In the genomic region with DNA sequence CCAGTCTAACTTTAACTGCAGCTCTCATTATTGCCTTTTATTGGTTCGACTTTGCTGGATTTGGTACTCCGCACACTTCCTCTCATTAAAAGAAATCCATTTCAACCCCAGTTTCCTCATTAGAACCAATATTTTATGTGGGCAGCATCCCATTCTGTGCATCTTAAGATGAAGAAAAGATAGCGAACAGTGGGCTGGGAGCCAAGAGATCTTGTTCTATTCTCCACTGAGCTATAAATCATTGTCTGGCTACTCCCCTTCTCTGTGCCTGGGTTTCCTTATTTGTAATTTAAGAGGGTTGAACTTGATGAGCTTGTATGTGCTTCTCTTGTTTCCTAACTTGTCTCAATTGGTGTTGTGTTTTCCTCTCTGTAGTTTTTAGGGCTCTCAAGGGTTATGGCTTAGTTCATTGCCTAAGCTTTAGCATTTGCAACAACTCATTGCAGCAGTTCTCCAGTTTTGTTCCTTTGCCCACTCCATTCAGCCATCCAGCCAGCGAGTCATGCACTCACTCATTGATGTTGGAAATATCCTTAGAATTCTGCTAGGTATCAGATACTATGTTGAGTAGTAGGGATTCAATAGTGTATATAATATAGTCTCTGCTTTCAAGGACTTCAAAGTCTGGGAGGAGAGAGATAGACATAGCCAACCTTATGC, we compare ENCODE assay signal across 26 cellular contexts.
DNase-seq lines count a peak whose midpoint lies in the region; ATAC-seq and TF ChIP-seq lines count a peak whose summit lies in the region.
"Had no signal": no experiment of that assay in that cellular context is flagged by ENCODE, and none has a peak within 500 bp of the region (broad histone marks: within the 10 kb centered on the region; RNA-seq: fewer than 3 reads in every experiment).

No MANE protein-coding gene starts in this region.

- H3K36me3 Mint-ChIP-seq in nephron progenitor cell (ENCODE audit: low read depth) = no peaks in the 10 kb centered on the region
- H3K36me3 Mint-ChIP-seq: activated CD8-positive, alpha-beta memory T cell treated with anti-CD3 and anti-CD28 coated beads, Interleukin-2, amount 10 ng/mL, durations not matched to agents 7 days and 5 days; CD8-positive, alpha-beta memory T cell had no signal

- DNase-seq in EH (ENCODE audit: low read depth) (peak; percentile 38), M059J (ENCODE audit: low read depth) (peak; percentile 18), nephron progenitor cell (no peak), AG08396 (ENCODE audit: low spot score) (no peak)
- DNase-seq in stimulated activated CD4-positive, alpha-beta T cell treated with anti-CD3 and anti-CD28 coated beads, Interleukin-4, amount 100 ng/mL, for 1 hour = no peak
- DNase-seq: ACHN; activated CD4-positive, alpha-beta T cell treated with anti-CD3 and anti-CD28 coated beads, Interleukin-2, amount 50 U/mL, for 4 hours; activated CD8-positive, alpha-beta memory T cell treated with anti-CD3 and anti-CD28 coated beads, Interleukin-2, amount 10 ng/mL, durations not matched to agents 7 days and 5 days; activated gamma-delta T cell treated with Interleukin-2 at 50 U/mL for 16 hours; activated T-cell treated with anti-CD3 and anti-CD28 coated beads, Interleukin-2, amount 50 U/mL, for 48 hours; CD8-positive, alpha-beta memory T cell; DMS 273 treated with DMSO at 0.1 percent for 48 hours; HFFc6; MG63; NCI-H146; OCI-M1; ovary; small intestine had no signal

- H3K27me3 Mint-ChIP-seq in nephron progenitor cell (ENCODE audit: low read depth, poor library complexity) = no peaks in the 10 kb centered on the region
- H3K27me3 Mint-ChIP-seq: activated CD8-positive, alpha-beta memory T cell treated with anti-CD3 and anti-CD28 coated beads, Interleukin-2, amount 10 ng/mL, durations not matched to agents 7 days and 5 days had no signal

- H3K4me3 Mint-ChIP-seq in nephron progenitor cell = peak overlapping the region; percentile 21
- H3K4me3 Mint-ChIP-seq: activated CD8-positive, alpha-beta memory T cell treated with anti-CD3 and anti-CD28 coated beads, Interleukin-2, amount 10 ng/mL, durations not matched to agents 7 days and 5 days; CD8-positive, alpha-beta memory T cell; GM23338; HFFc6; neural crest cell; stimulated activated naive CD8-positive, alpha-beta T cell treated with anti-CD3 and anti-CD28 coated beads, Interleukin-15, Interleukin-2, amounts not matched to agents 100 ng/mL and 50 ng/mL, for 24 hours; T-helper 1 cell treated with Interleukin-12 subunit alpha and Interleukin-12 subunit beta and Interleukin-4 antibody, amounts not matched to agents 30 μg/mL and 1 μg/mL, for 36 hours had no signal

- peaks cover 71% of the 10 kb centered on the region for H3K4me1 Mint-ChIP-seq in nephron progenitor cell
- H3K4me1 Mint-ChIP-seq: CD8-positive, alpha-beta memory T cell; GM23338; neural crest cell had no signal

- TF ChIP-seq CTCF in nephron progenitor cell (IDR thresholded peaks at IDR 0.05) = no peak

- peaks cover 3% of the 10 kb centered on the region for H3K9me3 Mint-ChIP-seq in nephron progenitor cell
- H3K9me3 Mint-ChIP-seq: HFFc6; stimulated activated naive CD8-positive, alpha-beta T cell treated with anti-CD3 and anti-CD28 coated beads, Interleukin-15, Interleukin-2, amounts not matched to agents 100 ng/mL and 50 ng/mL, for 24 hours; T-helper 1 cell treated with Interleukin-12 subunit alpha and Interleukin-12 subunit beta and Interleukin-4 antibody, amounts not matched to agents 30 μg/mL and 1 μg/mL, for 36 hours had no signal

- ATAC-seq in SK-N-SH treated with all-trans-retinoic acid at 6 μM for 48 hours (peak; percentile 78), GM21737 (IDR thresholded peaks at IDR 0.05; ENCODE audit: unreplicated experiment) (no peak), HG03432 (IDR thresholded peaks at IDR 0.05; ENCODE audit: unreplicated experiment) (no peak)
- ATAC-seq: activated CD8-positive, alpha-beta memory T cell treated with anti-CD3 and anti-CD28 coated beads, Interleukin-2, amount 10 ng/mL, durations not matched to agents 7 days and 5 days; GM23338; left lobe of liver had no signal

- H3K27ac Mint-ChIP-seq in nephron progenitor cell = peak overlapping the region; percentile 81
- H3K27ac Mint-ChIP-seq: activated CD8-positive, alpha-beta memory T cell treated with anti-CD3 and anti-CD28 coated beads, Interleukin-2, amount 10 ng/mL, durations not matched to agents 7 days and 5 days; CD8-positive, alpha-beta memory T cell; GM23338; HFFc6; stimulated activated naive CD8-positive, alpha-beta T cell treated with anti-CD3 and anti-CD28 coated beads, Interleukin-15, Interleukin-2, amounts not matched to agents 100 ng/mL and 50 ng/mL, for 24 hours; T-helper 1 cell treated with Interleukin-12 subunit alpha and Interleukin-12 subunit beta and Interleukin-4 antibody, amounts not matched to agents 30 μg/mL and 1 μg/mL, for 36 hours had no signal

TF ChIP-seq in SK-N-SH treated with all-trans-retinoic acid at 6 μM for 48 hours, 23 proteins besides CTCF, POLR2A, EP300 and RAD21:
- TF ChIP-seq CSRNP3 (CRISPR knock-in tag; IDR thresholded peaks at IDR 0.05) = no peak
- no peak for TF ChIP-seq OSR1 (CRISPR knock-in tag; IDR thresholded peaks at IDR 0.05)
- no peak for TF ChIP-seq ZNF565 (CRISPR knock-in tag; conservative IDR thresholded peaks at IDR 0.05; ENCODE audit: low read depth)
- TF ChIP-seq TCF4 (CRISPR knock-in tag; IDR thresholded peaks at IDR 0.05; ENCODE audit: borderline replicate concordance) = no peak
- no peak for TF ChIP-seq CSDC2 (CRISPR knock-in tag; IDR thresholded peaks at IDR 0.05)
- no peak for TF ChIP-seq ESRRG (CRISPR knock-in tag; IDR thresholded peaks at IDR 0.05)
- no peak for TF ChIP-seq TOX (CRISPR knock-in tag; IDR thresholded peaks at IDR 0.05; ENCODE audit: borderline replicate concordance)
- TF ChIP-seq ZNF70 (CRISPR knock-in tag; IDR thresholded peaks at IDR 0.05) = no peak
- no peak for TF ChIP-seq PPARA (CRISPR knock-in tag; IDR thresholded peaks at IDR 0.05; ENCODE audit: borderline replicate concordance)

Comparison
In these comparisons a context has a peak if more than half of its experiments do, and no peak if none do; other contexts are left out.
1. DNase-seq: peak in EH (single experiment) and M059J (single experiment); none in nephron progenitor cell (single experiment), AG08396 (single experiment) and stimulated activated CD4-positive, alpha-beta T cell treated with anti-CD3 and anti-CD28 coated beads, Interleukin-4, amount 100 ng/mL, for 1 hour (single experiment).